ENCODE assay signal across 18 cellular contexts in genomic region chr6:78483141-78483540, GRCh38.
"Had no signal": no experiment of that assay in that cellular context is flagged by ENCODE, and none has a peak within 500 bp of the region (broad histone marks: within the 10 kb centered on the region; RNA-seq: fewer than 3 reads in every experiment).

No MANE protein-coding gene starts in this region.

- DNase-seq: Karpas-422, KG1, NCI-H1092, NCI-H1105 treated with DMSO at 0.1 percent for 48 hours, NCI-H1417 treated with DMSO at 0.1 percent for 48 hours, NCI-H146, NCI-H1694 treated with DMSO at 0.1 percent for 48 hours, NCI-H1930, NCI-H2081 treated with DMSO at 0.1 percent for 48 hours, NCI-H2171, NCI-H226, NCI-H446 treated with DMSO at 0.1 percent for 48 hours, NCI-H510A treated with DMSO at 0.1 percent for 48 hours, NCI-H526, RPMI8226, SHP77 had no signal

- H3K4me3 ChIP-seq: MG63 had no signal

- H3K27me3 ChIP-seq: MG63 had no signal

- ATAC-seq: HepG2 had no signal

- H3K9me3 ChIP-seq: MG63 had no signal

- H3K36me3 ChIP-seq: MG63 had no signal
